1 cellular context compared by ENCODE assay signal in the genomic region with DNA sequence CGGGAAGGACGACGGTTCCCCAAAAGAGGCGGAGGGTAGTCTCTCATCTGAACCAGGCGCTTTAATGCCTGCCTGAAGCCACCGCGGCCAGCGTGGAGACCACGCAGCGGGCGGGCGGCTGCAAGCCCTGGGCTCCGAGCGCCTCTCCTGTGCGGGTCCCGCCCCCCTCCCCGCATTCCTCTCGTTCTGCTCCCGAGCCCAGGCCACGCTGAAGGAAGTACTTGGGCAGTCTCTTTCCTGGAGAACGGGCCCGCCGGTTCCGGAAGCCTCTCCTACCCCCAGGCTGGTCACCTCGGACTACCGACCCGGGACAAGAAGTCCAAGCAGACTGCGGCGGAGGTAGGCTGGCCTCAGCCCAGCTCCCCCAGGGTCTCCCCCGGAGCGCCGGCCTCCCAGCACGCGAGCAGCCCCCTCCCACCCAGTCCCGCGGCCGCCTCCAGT.
TF ChIP-seq lines count a peak whose summit lies in the region.

No MANE protein-coding gene starts in this region.

TF ChIP-seq in K562, 482 proteins besides CTCF, POLR2A, EP300 and RAD21 (continued from another document):
- no peak for TF ChIP-seq RBM17 (IDR thresholded peaks at IDR 0.05; ENCODE audit: borderline replicate concordance, low read depth, low read length)
- 0 out of 2 replicates have a peak, but pooled peaks have one; percentile 26 for TF ChIP-seq ZNF143 (CRISPR knock-in tag; IDR thresholded peaks at IDR 0.05)
